Comparison of ENCODE assay signal across 1 cellular context in the genomic region with DNA sequence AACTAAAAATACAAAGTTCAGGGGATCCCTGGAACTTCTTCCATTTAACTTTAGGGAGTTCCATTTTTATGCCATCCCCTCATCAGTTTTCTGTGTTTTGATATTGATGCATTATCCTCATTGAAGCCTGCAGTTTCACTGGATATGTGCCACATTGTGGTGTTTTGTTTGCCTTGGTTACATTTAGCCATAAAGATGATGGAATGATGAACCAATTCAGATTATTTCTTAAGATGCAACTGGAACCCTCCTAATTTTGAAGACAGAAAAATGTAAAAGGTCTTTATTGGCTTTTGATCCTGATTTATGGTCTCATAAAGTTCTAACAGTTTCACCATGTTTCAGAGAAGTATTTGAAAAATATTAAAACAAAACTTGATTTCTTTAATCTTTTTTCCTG.
A peak's percentile ranks its signal among the peaks of the same experiment; 100 is the strongest.
TF ChIP-seq lines count a peak whose summit lies in the region.

No MANE protein-coding gene starts in this region.

TF ChIP-seq in HEK293, 187 proteins besides CTCF, POLR2A, EP300 and RAD21 (continued from another document):
- TF ChIP-seq, protein P1, sequence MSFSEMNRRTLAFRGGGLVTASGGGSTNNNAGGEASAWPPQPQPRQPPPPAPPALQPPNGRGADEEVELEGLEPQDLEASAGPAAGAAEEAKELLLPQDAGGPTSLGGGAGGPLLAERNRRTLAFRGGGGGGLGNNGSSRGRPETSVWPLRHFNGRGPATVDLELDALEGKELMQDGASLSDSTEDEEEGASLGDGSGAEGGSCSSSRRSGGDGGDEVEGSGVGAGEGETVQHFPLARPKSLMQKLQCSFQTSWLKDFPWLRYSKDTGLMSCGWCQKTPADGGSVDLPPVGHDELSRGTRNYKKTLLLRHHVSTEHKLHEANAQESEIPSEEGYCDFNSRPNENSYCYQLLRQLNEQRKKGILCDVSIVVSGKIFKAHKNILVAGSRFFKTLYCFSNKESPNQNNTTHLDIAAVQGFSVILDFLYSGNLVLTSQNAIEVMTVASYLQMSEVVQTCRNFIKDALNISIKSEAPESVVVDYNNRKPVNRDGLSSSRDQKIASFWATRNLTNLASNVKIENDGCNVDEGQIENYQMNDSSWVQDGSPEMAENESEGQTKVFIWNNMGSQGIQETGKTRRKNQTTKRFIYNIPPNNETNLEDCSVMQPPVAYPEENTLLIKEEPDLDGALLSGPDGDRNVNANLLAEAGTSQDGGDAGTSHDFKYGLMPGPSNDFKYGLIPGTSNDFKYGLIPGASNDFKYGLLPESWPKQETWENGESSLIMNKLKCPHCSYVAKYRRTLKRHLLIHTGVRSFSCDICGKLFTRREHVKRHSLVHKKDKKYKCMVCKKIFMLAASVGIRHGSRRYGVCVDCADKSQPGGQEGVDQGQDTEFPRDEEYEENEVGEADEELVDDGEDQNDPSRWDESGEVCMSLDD (tag by site-specific recombination; IDR thresholded peaks at IDR 0.05), result no peak
- TF ChIP-seq ZNF654 (tag by site-specific recombination; IDR thresholded peaks at IDR 0.05; ENCODE audit: low read depth) (0 out of 2 replicates have a peak, but pooled peaks have one; percentile 3), ZNF76 (tag by site-specific recombination; IDR thresholded peaks at IDR 0.05; ENCODE audit: borderline replicate concordance, low read depth) (no peak), TRIM28 (IDR thresholded peaks at IDR 0.05; ENCODE audit: borderline replicate concordance, low read length) (no peak), ZNF596 (tag by site-specific recombination; IDR thresholded peaks at IDR 0.05) (no peak)
- TF ChIP-seq, protein P2, sequence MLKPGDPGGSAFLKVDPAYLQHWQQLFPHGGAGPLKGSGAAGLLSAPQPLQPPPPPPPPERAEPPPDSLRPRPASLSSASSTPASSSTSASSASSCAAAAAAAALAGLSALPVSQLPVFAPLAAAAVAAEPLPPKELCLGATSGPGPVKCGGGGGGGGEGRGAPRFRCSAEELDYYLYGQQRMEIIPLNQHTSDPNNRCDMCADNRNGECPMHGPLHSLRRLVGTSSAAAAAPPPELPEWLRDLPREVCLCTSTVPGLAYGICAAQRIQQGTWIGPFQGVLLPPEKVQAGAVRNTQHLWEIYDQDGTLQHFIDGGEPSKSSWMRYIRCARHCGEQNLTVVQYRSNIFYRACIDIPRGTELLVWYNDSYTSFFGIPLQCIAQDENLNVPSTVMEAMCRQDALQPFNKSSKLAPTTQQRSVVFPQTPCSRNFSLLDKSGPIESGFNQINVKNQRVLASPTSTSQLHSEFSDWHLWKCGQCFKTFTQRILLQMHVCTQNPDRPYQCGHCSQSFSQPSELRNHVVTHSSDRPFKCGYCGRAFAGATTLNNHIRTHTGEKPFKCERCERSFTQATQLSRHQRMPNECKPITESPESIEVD (tag by site-specific recombination; IDR thresholded peaks at IDR 0.05), result peak; percentile 60; the same call in 1 of the 2 replicates
- TF ChIP-seq, protein P3, sequence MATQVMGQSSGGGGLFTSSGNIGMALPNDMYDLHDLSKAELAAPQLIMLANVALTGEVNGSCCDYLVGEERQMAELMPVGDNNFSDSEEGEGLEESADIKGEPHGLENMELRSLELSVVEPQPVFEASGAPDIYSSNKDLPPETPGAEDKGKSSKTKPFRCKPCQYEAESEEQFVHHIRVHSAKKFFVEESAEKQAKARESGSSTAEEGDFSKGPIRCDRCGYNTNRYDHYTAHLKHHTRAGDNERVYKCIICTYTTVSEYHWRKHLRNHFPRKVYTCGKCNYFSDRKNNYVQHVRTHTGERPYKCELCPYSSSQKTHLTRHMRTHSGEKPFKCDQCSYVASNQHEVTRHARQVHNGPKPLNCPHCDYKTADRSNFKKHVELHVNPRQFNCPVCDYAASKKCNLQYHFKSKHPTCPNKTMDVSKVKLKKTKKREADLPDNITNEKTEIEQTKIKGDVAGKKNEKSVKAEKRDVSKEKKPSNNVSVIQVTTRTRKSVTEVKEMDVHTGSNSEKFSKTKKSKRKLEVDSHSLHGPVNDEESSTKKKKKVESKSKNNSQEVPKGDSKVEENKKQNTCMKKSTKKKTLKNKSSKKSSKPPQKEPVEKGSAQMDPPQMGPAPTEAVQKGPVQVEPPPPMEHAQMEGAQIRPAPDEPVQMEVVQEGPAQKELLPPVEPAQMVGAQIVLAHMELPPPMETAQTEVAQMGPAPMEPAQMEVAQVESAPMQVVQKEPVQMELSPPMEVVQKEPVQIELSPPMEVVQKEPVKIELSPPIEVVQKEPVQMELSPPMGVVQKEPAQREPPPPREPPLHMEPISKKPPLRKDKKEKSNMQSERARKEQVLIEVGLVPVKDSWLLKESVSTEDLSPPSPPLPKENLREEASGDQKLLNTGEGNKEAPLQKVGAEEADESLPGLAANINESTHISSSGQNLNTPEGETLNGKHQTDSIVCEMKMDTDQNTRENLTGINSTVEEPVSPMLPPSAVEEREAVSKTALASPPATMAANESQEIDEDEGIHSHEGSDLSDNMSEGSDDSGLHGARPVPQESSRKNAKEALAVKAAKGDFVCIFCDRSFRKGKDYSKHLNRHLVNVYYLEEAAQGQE (tag by site-specific recombination; IDR thresholded peaks at IDR 0.05), result no peak
